In the genomic region with DNA sequence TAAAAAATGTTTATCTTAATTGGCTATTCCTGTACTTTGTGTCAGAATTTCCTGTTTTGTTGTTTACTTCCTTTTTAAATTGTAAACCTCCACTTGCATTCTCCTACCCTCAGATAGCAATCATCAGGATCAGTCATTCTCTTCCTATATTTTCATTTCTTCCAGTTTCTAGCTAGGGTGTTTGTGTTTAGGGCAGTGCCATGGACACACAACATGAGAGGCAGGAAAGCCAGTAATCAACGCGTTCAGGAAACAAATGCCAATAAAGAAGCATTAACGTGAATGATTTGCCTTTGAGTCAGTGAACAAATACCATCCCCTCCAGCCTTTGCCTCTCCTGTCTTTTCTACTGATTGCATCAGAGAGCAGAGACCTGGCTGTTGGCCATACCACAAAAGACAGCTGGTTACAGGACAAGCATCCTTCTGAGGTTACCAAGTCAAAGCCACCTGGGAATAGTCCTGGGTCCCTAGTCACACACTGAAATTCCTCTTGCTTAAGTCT, we compare ENCODE assay signal across 10 cellular contexts. TPM values are rescaled to one million over a fixed set of nuclear protein-coding genes. Genes with fewer than 3 reads are reported as not detected.
DNase-seq lines count a peak whose midpoint lies in the region; TF ChIP-seq lines count a peak whose summit lies in the region.
"Had no signal": no experiment of that assay in that cellular context is flagged by ENCODE, and none has a peak within 500 bp of the region (broad histone marks: within the 10 kb centered on the region; RNA-seq: fewer than 3 reads in every experiment).

No MANE protein-coding gene starts in this region.

- peaks cover 34% of the 10 kb centered on the region for H3K4me1 ChIP-seq in mucosa of stomach (ENCODE audit: control insufficient read depth, insufficient read depth, low read length)

- no peaks in the 10 kb centered on the region for H3K36me3 ChIP-seq in mucosa of stomach (ENCODE audit: control insufficient read depth, insufficient read depth, low read length)

- no peak for TF ChIP-seq CTCF in brain (conservative IDR thresholded peaks at IDR 0.05)

- H3K36me3 Mint-ChIP-seq in brain: no peaks in the 10 kb centered on the region

- H3K4me3 Mint-ChIP-seq in brain: no peak overlapping the region

- no peaks in the 10 kb centered on the region for H3K27me3 ChIP-seq in mucosa of stomach (ENCODE audit: control insufficient read depth, insufficient read depth, low read length)

- H3K4me1 Mint-ChIP-seq in brain: peaks cover 22% of the 10 kb centered on the region

- H3K27ac Mint-ChIP-seq in brain: peak overlapping the region in 3 of 5 experiments; percentile 35 to 92 (median 67)

- no peak overlapping the region for H3K4me3 ChIP-seq in mucosa of stomach (ENCODE audit: low read length)
- H3K4me3 ChIP-seq: GM12878 had no signal

- H3K9me3 Mint-ChIP-seq in brain: no peaks in the 10 kb centered on the region

- no peaks in the 10 kb centered on the region for H3K9me3 ChIP-seq in mucosa of stomach (ENCODE audit: control insufficient read depth, low read length)

- DNase-seq in COLO829 (ENCODE audit: low spot score) (peak; percentile 59), NCI-H128 (lab: John Stamatoyannopoulos, UW; ENCODE audit: unreplicated experiment) (peak; percentile 19), SIG-M5 (lab: John Stamatoyannopoulos, UW) (no peak), CD1c-positive myeloid dendritic cell (ENCODE audit: extremely low spot score) (no peak), SKM-1 treated with dmso at 0.1 percent for 144 hours (lab: John Stamatoyannopoulos, UW; ENCODE audit: unreplicated experiment) (no peak), OCI-M2 (lab: John Stamatoyannopoulos, UW; ENCODE audit: unreplicated experiment) (no peak)
- DNase-seq: stimulated activated CD4-positive, alpha-beta T cell treated with anti-CD3 and anti-CD28 coated beads, Interleukin-12 subunit alpha, Interleukin-12 subunit beta, amount 100 ng/mL, for 4 hours had no signal

- peaks cover 5% of the 10 kb centered on the region for H3K27me3 Mint-ChIP-seq in brain

- peak overlapping the region; percentile 3 for H3K9ac ChIP-seq in mucosa of stomach (ENCODE audit: low read length)

RNA-seq across cellular contexts. Expression of a gene that starts 56.7 kb away (rescaled TPM):
- 6.5 TPM for polyA plus RNA-seq in brain (ENCODE audit: insufficient read depth, low read depth, low replicate concordance)

Comparison
In these comparisons a context has a peak if more than half of its experiments do, and no peak if none do; other contexts are left out.
1. DNase-seq: peak in COLO829 (single experiment) and NCI-H128 (single experiment); none in SIG-M5 (single experiment), CD1c-positive myeloid dendritic cell (single experiment), SKM-1 treated with dmso at 0.1 percent for 144 hours (single experiment) and OCI-M2 (single experiment).